Comparison of ENCODE assay signal across 16 cellular contexts in genomic region chr10:49618861-49619260, GRCh38. TPM values are rescaled to one million over a fixed set of nuclear protein-coding genes. Genes with fewer than 3 reads are reported as not detected.
DNase-seq lines count a peak whose midpoint lies in the region; ATAC-seq and TF ChIP-seq lines count a peak whose summit lies in the region.
"Had no signal": no experiment of that assay in that cellular context is flagged by ENCODE, and none has a peak within 500 bp of the region (broad histone marks: within the 10 kb centered on the region; RNA-seq: fewer than 3 reads in every experiment).

No MANE protein-coding gene starts in this region.

- peak; percentile 8 for DNase-seq in ELR (ENCODE audit: low read depth)
- no peak for DNase-seq in PC-3
- peak; percentile 64 for DNase-seq in posterior vena cava (ENCODE audit: low spot score)
- no peak for DNase-seq in mammary epithelial cell
- DNase-seq in stimulated activated CD4-positive, alpha-beta T cell treated with anti-CD3 and anti-CD28 coated beads, Interleukin-2, amount 100 ng/mL, for 48 hours: no peak
- DNase-seq in NAMALWA (ENCODE audit: low spot score): no peak
- DNase-seq: BE2C; CD4-positive, alpha-beta T cell; KG1 had no signal

- H3K4me1 ChIP-seq in PC-3 (ENCODE audit: insufficient read depth, low read length) (no peaks in the 10 kb centered on the region), mammary epithelial cell (ENCODE audit: insufficient read depth, low read length) (no peaks in the 10 kb centered on the region)
- H3K4me1 ChIP-seq: Caco-2 had no signal

- H3K4me2 ChIP-seq in PC-3 (ENCODE audit: low read length) (no peak overlapping the region), mammary epithelial cell (ENCODE audit: insufficient read depth, low read depth, low read length) (no peak overlapping the region)
- H3K4me2 ChIP-seq: GM23338 had no signal

- H3K36me3 ChIP-seq in PC-3 (ENCODE audit: low read depth, low read length): no peaks in the 10 kb centered on the region
- H3K36me3 ChIP-seq in mammary epithelial cell (ENCODE audit: insufficient read depth, low read length): no peaks in the 10 kb centered on the region
- H3K36me3 ChIP-seq: BE2C had no signal

- H3K27ac ChIP-seq in PC-3 (ENCODE audit: low read length) (no peak overlapping the region), mammary epithelial cell (ENCODE audit: insufficient read depth, low read depth, low read length) (no peak overlapping the region)
- H3K27ac ChIP-seq: C4-2B had no signal

- no peaks in the 10 kb centered on the region for H3K9me2 ChIP-seq in PC-3 (replicated peaks; ENCODE audit: low read length)

- TF ChIP-seq CTCF in PC-3 (conservative IDR thresholded peaks at IDR 0.05; ENCODE audit: low read depth, low read length) (peak; percentile 26; the same call in 1 of the 2 replicates), mammary epithelial cell (conservative IDR thresholded peaks at IDR 0.05 in 1 of 2, IDR thresholded peaks at IDR 0.05 in 1 of 2; ENCODE audit: extremely low read depth in 1 of 2, insufficient read depth in 1 of 2, low read depth in 1 of 2, low read length in 2 of 2) (no peak)

- H4K20me1 ChIP-seq in PC-3 (ENCODE audit: low read length) (no peaks in the 10 kb centered on the region), mammary epithelial cell (ENCODE audit: insufficient read depth, low read length) (no peaks in the 10 kb centered on the region)

- H3K9ac ChIP-seq in PC-3 (ENCODE audit: low read length): no peak overlapping the region
- no peak overlapping the region for H3K9ac ChIP-seq in mammary epithelial cell (ENCODE audit: insufficient read depth, low read length)

- no peak for ATAC-seq in PC-3
- ATAC-seq: GM12878 had no signal

- BruUV-seq in PC-3 (replicated peaks; lab: Mats Ljungman, UMichigan) (no TSS peak), mammary epithelial cell (replicated peaks; lab: Mats Ljungman, UMichigan) (no TSS peak)

- H3K4me3 ChIP-seq in PC-3 (ENCODE audit: low read length): no peak overlapping the region
- H3K4me3 ChIP-seq in mammary epithelial cell (replicated peaks in 1 of 3; ENCODE audit: insufficient read depth in 1 of 3, low read depth in 2 of 3, low read length in 3 of 3): no peak overlapping the region
- H3K4me3 ChIP-seq: GM12878, GM23338 had no signal

- H3K27me3 ChIP-seq in PC-3 (ENCODE audit: low read length): peaks cover 96% of the 10 kb centered on the region
- peaks cover 12% of the 10 kb centered on the region for H3K27me3 ChIP-seq in mammary epithelial cell (ENCODE audit: insufficient read depth, low read length)
- H3K27me3 ChIP-seq: BE2C had no signal

- no peak overlapping the region for H2AFZ ChIP-seq in PC-3 (ENCODE audit: low read length)
- no peak overlapping the region for H2AFZ ChIP-seq in mammary epithelial cell (ENCODE audit: low read depth, low read length)
- H2AFZ ChIP-seq: GM23338 had no signal

- dilution Hi-C loops in mammary epithelial cell (cut with HindIII; ENCODE audit: low sequenced_read_pairs): no loop called here

- H3K79me2 ChIP-seq in PC-3 (ENCODE audit: low read length): no peaks in the 10 kb centered on the region
- H3K79me2 ChIP-seq in mammary epithelial cell (ENCODE audit: insufficient read depth, low read length): no peaks in the 10 kb centered on the region

- POLR2A ChIA-PET in PC-3 (lab: Charles Lee; ENCODE audit: unreplicated experiment): no interaction called here

- 58% methylated on average over 1 of the region's 1 CpG for WGBS in mammary epithelial cell (ENCODE audit: low coverage, missing lambda C conversion rate)

- intact Hi-C loops in PC-3 (cut with micrococcal nuclease): no loop called here
- intact Hi-C loops in posterior vena cava (cut with DNase I): no loop called here
- intact Hi-C loops in mammary epithelial cell (cut with micrococcal nuclease): no loop called here

- no peaks in the 10 kb centered on the region for H3F3A ChIP-seq in PC-3 (ENCODE audit: low read length, unreplicated experiment)

- in situ Hi-C loops in mammary epithelial cell (cut with MboI; ENCODE audit: low sequenced_read_pairs in 2 of 2): no loop called here

- no peaks in the 10 kb centered on the region for H3K9me3 ChIP-seq in PC-3 (ENCODE audit: low read length)
- no peaks in the 10 kb centered on the region for H3K9me3 ChIP-seq in mammary epithelial cell (replicated peaks; ENCODE audit: insufficient read depth, low read length)
- H3K9me3 ChIP-seq: BE2C, Caco-2 had no signal

- CTCF ChIA-PET in PC-3 (lab: Charles Lee): interaction anchor here (0.6 kb wide), 2 partner anchors 80 to 222 kb away, joined by 3 read pairs; no protein-coding TSS in a partner anchor
- CTCF ChIA-PET in mammary epithelial cell (lab: Charles Lee; ENCODE audit: low non-redundant PET): no interaction called here

RNA-seq across cellular contexts. Expression of gene CHAT, which starts 5.0 kb away (rescaled TPM):
- not detected in 2 replicates for total RNA-seq in PC-3 (2014; rRNA removed)
- not detected for total RNA-seq in posterior vena cava
- not detected for total RNA-seq in mammary epithelial cell
- not detected for polyA plus RNA-seq in mammary epithelial cell
- not detected for polyA minus RNA-seq in mammary epithelial cell
- total RNA-seq: A172; CD4-positive, alpha-beta T cell; G401; GM12878; GM23338; HepG2 had no signal
- polyA plus RNA-seq: GM12878, GM23338, HepG2 had no signal

RNA-seq across cellular contexts. Expression of gene SLC18A3, which starts 8.8 kb away (rescaled TPM):
- total RNA-seq in PC-3 (2014; rRNA removed) (not detected in 2 replicates), posterior vena cava (not detected), mammary epithelial cell (not detected)
- polyA plus RNA-seq in mammary epithelial cell: not detected
- polyA minus RNA-seq in mammary epithelial cell: not detected
- total RNA-seq: A172; Caco-2; CD4-positive, alpha-beta T cell; G401; GM12878; GM23338; HepG2 had no signal
- polyA plus RNA-seq: GM12878, HepG2 had no signal

Comparison
In these comparisons a context has a peak if more than half of its experiments do, and no peak if none do; other contexts are left out.
1. DNase-seq: peak in ELR (single experiment) and posterior vena cava (single experiment); none in PC-3 (single experiment), mammary epithelial cell (single experiment), stimulated activated CD4-positive, alpha-beta T cell treated with anti-CD3 and anti-CD28 coated beads, Interleukin-2, amount 100 ng/mL, for 48 hours (0 of 2) and NAMALWA (single experiment).